In genomic region chr9:136860933-136861873, GRCh38 we compare ENCODE assay signal across 22 cellular contexts. TPM values are rescaled to one million over a fixed set of nuclear protein-coding genes. Genes with fewer than 3 reads are reported as not detected.
DNase-seq lines count a peak whose midpoint lies in the region; ATAC-seq, FAIRE-seq and TF ChIP-seq lines count a peak whose summit lies in the region.
"Had no signal": no experiment of that assay in that cellular context is flagged by ENCODE, and none has a peak within 500 bp of the region (broad histone marks: within the 10 kb centered on the region; RNA-seq: fewer than 3 reads in every experiment).

No MANE protein-coding gene starts in this region.

- no peak overlapping the region for H2AFZ ChIP-seq in endothelial cell of umbilical vein (ENCODE audit: low read depth, low read length)

- H3K27ac Mint-ChIP-seq in CD14-positive monocyte, result peak overlapping the region in 1 of 7 donors; percentile 65
- no peak overlapping the region for H3K27ac Mint-ChIP-seq in Calu3 (ENCODE audit: unreplicated experiment)
- H3K27ac Mint-ChIP-seq: activated CD8-positive, alpha-beta memory T cell treated with anti-CD3 and anti-CD28 coated beads, Interleukin-2, amount 10 ng/mL, durations not matched to agents 7 days and 5 days; stimulated activated memory B cell treated with anti-CD40 and anti-IgM and Interleukin-4, amounts not matched to agents 10 μg/mL and 1 μg/mL and 100 μg/mL, for 72 hours had no signal

- H3K36me3 Mint-ChIP-seq in CD14-positive monocyte (peaks cover 29 to 38% of the 10 kb centered on the region in 2 donors), Calu3 (ENCODE audit: insufficient read depth, unreplicated experiment) (peaks cover 31% of the 10 kb centered on the region)

- no peaks in the 10 kb centered on the region for H3K9me1 ChIP-seq in endothelial cell of umbilical vein (replicated peaks; ENCODE audit: control insufficient read depth, extremely low read depth, insufficient read depth, low read length)

- dilution Hi-C loops in endothelial cell of umbilical vein (cut with MboI; ENCODE audit: extremely low pct_ligation_motif_present, low sequenced_read_pairs), result no loop called here

- FAIRE-seq in endothelial cell of umbilical vein (lab: Jason Lieb, UNC), result no peak
- FAIRE-seq: D721Med, frontal cortex had no signal

- H3K9me3 Mint-ChIP-seq in CD14-positive monocyte (no peaks in the 10 kb centered on the region), Calu3 (ENCODE audit: low read depth, unreplicated experiment) (no peaks in the 10 kb centered on the region)
- H3K9me3 Mint-ChIP-seq: stimulated activated memory B cell treated with anti-CD40 and anti-IgM and Interleukin-4, amounts not matched to agents 10 μg/mL and 1 μg/mL and 100 μg/mL, for 72 hours had no signal

- H3K79me2 ChIP-seq in endothelial cell of umbilical vein (ENCODE audit: control insufficient read depth, insufficient read depth, low read length), result peaks cover 22% of the 10 kb centered on the region

- no TSS peak for BruUV-seq in endothelial cell of umbilical vein (replicated peaks; lab: Mats Ljungman, UMichigan)
- no TSS peak for BruUV-seq in Calu3 (replicated peaks; lab: Mats Ljungman, UMichigan)

- H3K27me3 ChIP-seq in HUES6 (ENCODE audit: control insufficient read depth, insufficient read depth, low read length) (no peaks in the 10 kb centered on the region), endothelial cell of umbilical vein (ENCODE audit: control insufficient read depth in 2 of 2, insufficient read depth in 2 of 2, low read length in 2 of 2) (no peaks in the 10 kb centered on the region), sigmoid colon (no peaks in the 10 kb centered on the region)
- H3K27me3 ChIP-seq: neutrophil, thyroid gland had no signal

- POLR2A ChIA-PET in endothelial cell of umbilical vein (lab: Charles Lee), result no interaction called here

- TF ChIP-seq EP300 in sigmoid colon (IDR thresholded peaks at IDR 0.05), result no peak

- 91 to 95% methylated on average over 22 of the region's 22 CpGs for WGBS in sigmoid colon, 2 donors

- H3K4me1 ChIP-seq in HUES6 (ENCODE audit: control insufficient read depth, insufficient read depth, low read length) (peaks cover 4% of the 10 kb centered on the region; the same call in 1 of the 2 replicates), endothelial cell of umbilical vein (ENCODE audit: control insufficient read depth, extremely low read depth, insufficient read depth, low read length) (peaks cover 6% of the 10 kb centered on the region), sigmoid colon (peaks cover 0 to 38% (median 29%) of the 10 kb centered on the region in 4 donors)

- H3K36me3 ChIP-seq in HUES6 (ENCODE audit: control insufficient read depth, insufficient read depth, low read length), result peaks cover 51% of the 10 kb centered on the region
- peaks cover 8 to 21% of the 10 kb centered on the region in 2 experiments for H3K36me3 ChIP-seq in endothelial cell of umbilical vein (ENCODE audit: control insufficient read depth in 2 of 2, extremely low read depth in 1 of 2, insufficient read depth in 2 of 2, low read length in 2 of 2)
- peaks cover 21 to 40% (median 31%) of the 10 kb centered on the region in 4 donors for H3K36me3 ChIP-seq in sigmoid colon

- DNase-seq in CD14-positive monocyte (ENCODE audit: low spot score) (peak; percentile 45), endothelial cell of umbilical vein (ENCODE audit: low read depth, low spot score) (no peak), sigmoid colon (peak; percentile 61), Calu3 (no peak)
- DNase-seq: activated CD4-positive, alpha-beta T cell treated with anti-CD3 and anti-CD28 coated beads for 4 hours; activated CD8-positive, alpha-beta memory T cell treated with anti-CD3 and anti-CD28 coated beads, Interleukin-2, amount 10 ng/mL, durations not matched to agents 7 days and 5 days; activated effector memory CD4-positive, alpha-beta T cell treated with Interleukin-2 at 50 U/mL for 16 hours; HCEC 1CT; KG1; MV-4-11; NCI-H187 treated with DMSO at 0.1 percent for 48 hours; NCI-H345; thyroid gland had no signal

- H3K4me3 Mint-ChIP-seq in CD14-positive monocyte (no peak overlapping the region), Calu3 (ENCODE audit: low read depth, unreplicated experiment) (no peak overlapping the region)
- H3K4me3 Mint-ChIP-seq: activated CD8-positive, alpha-beta memory T cell treated with anti-CD3 and anti-CD28 coated beads, Interleukin-2, amount 10 ng/mL, durations not matched to agents 7 days and 5 days; stimulated activated memory B cell treated with anti-CD40 and anti-IgM and Interleukin-4, amounts not matched to agents 10 μg/mL and 1 μg/mL and 100 μg/mL, for 72 hours had no signal

- H3K4me1 Mint-ChIP-seq in CD14-positive monocyte (peaks cover 11% of the 10 kb centered on the region), Calu3 (ENCODE audit: low read depth, unreplicated experiment) (no peaks in the 10 kb centered on the region)

- no peaks in the 10 kb centered on the region for H4K20me1 ChIP-seq in endothelial cell of umbilical vein (replicated peaks; ENCODE audit: control insufficient read depth, extremely low read depth, insufficient read depth, low read length)

- TF ChIP-seq POLR2A in endothelial cell of umbilical vein (IDR thresholded peaks at IDR 0.05; ENCODE audit: low read depth, low read length) (no peak), sigmoid colon (IDR thresholded peaks at IDR 0.05) (no peak)

- no peak overlapping the region for H3K27ac ChIP-seq in HUES6 (ENCODE audit: low read depth, low read length)
- no peak overlapping the region for H3K27ac ChIP-seq in endothelial cell of umbilical vein (ENCODE audit: insufficient read depth, low read depth, low read length)
- no peak overlapping the region for H3K27ac ChIP-seq in sigmoid colon
- H3K27ac ChIP-seq: neutrophil, thyroid gland had no signal

- H3K9me3 ChIP-seq in HUES6 (ENCODE audit: control insufficient read depth, insufficient read depth, low read depth, low read length), result no peaks in the 10 kb centered on the region
- H3K9me3 ChIP-seq in endothelial cell of umbilical vein (replicated peaks; ENCODE audit: control insufficient read depth, insufficient read depth, low read length), result no peaks in the 10 kb centered on the region
- H3K9me3 ChIP-seq in sigmoid colon, result no peaks in the 10 kb centered on the region
- H3K9me3 ChIP-seq: neutrophil, thyroid gland had no signal

- H3K9ac ChIP-seq in HUES6 (ENCODE audit: low read length), result peak overlapping the region; percentile 9
- no peak overlapping the region for H3K9ac ChIP-seq in endothelial cell of umbilical vein (replicated peaks; ENCODE audit: extremely low read depth, insufficient read depth, low read length)

- no peak overlapping the region for H3K4me2 ChIP-seq in endothelial cell of umbilical vein (ENCODE audit: insufficient read depth, low read length)

- H3K27me3 Mint-ChIP-seq in CD14-positive monocyte (ENCODE audit: low read depth in 3 of 3), result no peaks in the 10 kb centered on the region
- H3K27me3 Mint-ChIP-seq in Calu3 (ENCODE audit: unreplicated experiment), result no peaks in the 10 kb centered on the region
- H3K27me3 Mint-ChIP-seq: activated CD8-positive, alpha-beta memory T cell treated with anti-CD3 and anti-CD28 coated beads, Interleukin-2, amount 10 ng/mL, durations not matched to agents 7 days and 5 days; stimulated activated memory B cell treated with anti-CD40 and anti-IgM and Interleukin-4, amounts not matched to agents 10 μg/mL and 1 μg/mL and 100 μg/mL, for 72 hours had no signal

- TF ChIP-seq CTCF in CD14-positive monocyte (IDR thresholded peaks at IDR 0.05), result no peak
- TF ChIP-seq CTCF in endothelial cell of umbilical vein (IDR thresholded peaks at IDR 0.05; ENCODE audit: extremely low read depth in 1 of 2, insufficient read depth in 1 of 2, low read depth in 1 of 2, low read length in 2 of 2), result no peak
- TF ChIP-seq CTCF in sigmoid colon (IDR thresholded peaks at IDR 0.05), result no peak
- TF ChIP-seq CTCF in Calu3 (IDR thresholded peaks at IDR 0.05; ENCODE audit: unreplicated experiment), result no peak

- ATAC-seq in HG03135 (IDR thresholded peaks at IDR 0.05; ENCODE audit: unreplicated experiment) (no peak), GM21786 (IDR thresholded peaks at IDR 0.05; ENCODE audit: unreplicated experiment) (no peak)
- ATAC-seq: activated CD8-positive, alpha-beta memory T cell treated with anti-CD3 and anti-CD28 coated beads, Interleukin-2, amount 10 ng/mL, durations not matched to agents 7 days and 5 days; Panc1; SK-N-SH treated with all-trans-retinoic acid at 6 μM for 48 hours; stimulated activated memory B cell treated with anti-CD40 and anti-IgM and Interleukin-4, amounts not matched to agents 10 μg/mL and 1 μg/mL and 100 μg/mL, for 72 hours had no signal

- CTCF ChIA-PET in endothelial cell of umbilical vein (lab: Charles Lee), result interaction anchor here (0.6 kb wide), 2 partner anchors 19 to 25 kb away, joined by 3 read pairs; partner anchors contain the start of genes AJM1 and TRAF2
- CTCF ChIA-PET in Calu3 (lab: Charles Lee), result no interaction called here

- intact Hi-C loops in CD14-positive monocyte (cut with micrococcal nuclease) (no loop called here), endothelial cell of umbilical vein (cut with micrococcal nuclease) (no loop called here), sigmoid colon (cut with DNase I) (no loop called here), Calu3 (cut with micrococcal nuclease; ENCODE audit: unreplicated experiment) (no loop called here)

- H3K4me3 ChIP-seq in HUES6 (ENCODE audit: low read depth, low read length), result no peak overlapping the region
- H3K4me3 ChIP-seq in endothelial cell of umbilical vein (replicated peaks in 1 of 3; ENCODE audit: insufficient read depth in 1 of 3, low read depth in 1 of 3, low read length in 3 of 3), result no peak overlapping the region
- no peak overlapping the region for H3K4me3 ChIP-seq in sigmoid colon
- H3K4me3 ChIP-seq: thyroid gland had no signal

RNA-seq across cellular contexts. Expression of gene EDF1, which starts 4.9 kb away (rescaled TPM):
- polyA plus RNA-seq in CD14-positive monocyte (100 to 1,000 TPM; 245 to 264 TPM), endothelial cell of umbilical vein (411 and 478 TPM in 2 replicates), sigmoid colon (100 to 1,000 TPM; 541 to 755 (median 730) TPM)
- total RNA-seq in endothelial cell of umbilical vein (356 and 388 TPM in 2 replicates), sigmoid colon (100 to 1,000 TPM; 261 to 303 (median 281) TPM), Calu3 (2022) (233 and 238 TPM in 2 replicates)
- 611 and 729 TPM in 2 replicates for polyA plus RNA-seq in endothelial cell of umbilical vein (2011; cell fraction: cytosol; rRNA removed)
- polyA plus RNA-seq in endothelial cell of umbilical vein (2011; cell fraction: nucleus; rRNA removed), result 236 and 342 TPM in 2 replicates
- polyA plus RNA-seq in endothelial cell of umbilical vein (2012), result 409 and 538 TPM in 2 replicates
- polyA minus RNA-seq in endothelial cell of umbilical vein, result 110 and 111 TPM in 2 replicates
- polyA minus RNA-seq in endothelial cell of umbilical vein (2011; cell fraction: cytosol; rRNA and poly(A)+ RNA removed), result 153 TPM
- 25.3 and 64.1 TPM in 2 replicates for polyA minus RNA-seq in endothelial cell of umbilical vein (2011; cell fraction: nucleus; rRNA and poly(A)+ RNA removed)

RNA-seq across cellular contexts. Expression of gene MAMDC4, which starts 9.1 kb away (rescaled TPM):
- polyA plus RNA-seq in CD14-positive monocyte, result under 1 TPM in 1 of 2 donors, not detected in 1; 0.07 TPM
- total RNA-seq in endothelial cell of umbilical vein, result 7.2 and 7.7 TPM in 2 replicates
- polyA plus RNA-seq in endothelial cell of umbilical vein, result 3.6 and 4.7 TPM in 2 replicates
- polyA plus RNA-seq in endothelial cell of umbilical vein (2011; cell fraction: cytosol; rRNA removed), result 0.37 and 0.85 TPM in 2 replicates
- polyA plus RNA-seq in endothelial cell of umbilical vein (2011; cell fraction: nucleus; rRNA removed), result 28.9 and 32.4 TPM in 2 replicates
- polyA plus RNA-seq in endothelial cell of umbilical vein (2012), result 1.9 and 2.1 TPM in 2 replicates
- 0.70 and 1.4 TPM in 2 replicates for polyA minus RNA-seq in endothelial cell of umbilical vein
- polyA minus RNA-seq in endothelial cell of umbilical vein (2011; cell fraction: cytosol; rRNA and poly(A)+ RNA removed), result 0.82 TPM
- 2.6 and 4.9 TPM in 2 replicates for polyA minus RNA-seq in endothelial cell of umbilical vein (2011; cell fraction: nucleus; rRNA and poly(A)+ RNA removed)
- total RNA-seq in sigmoid colon, result 1 to 10 TPM in 2 of 4 donors, under 1 TPM in 2; 0.71 to 2.8 (median 1.8) TPM
- polyA plus RNA-seq in sigmoid colon, result 10 to 100 TPM in 1 of 3 donors, 1 to 10 TPM in 2; 1.6 to 25.3 (median 2.4) TPM
- 3.1 and 3.6 TPM in 2 replicates for total RNA-seq in Calu3 (2022)

RNA-seq across cellular contexts. Expression of gene PHPT1, which starts 12.0 kb away (rescaled TPM):
- polyA plus RNA-seq in CD14-positive monocyte (100 to 1,000 TPM in 1 of 2 donors, 10 to 100 TPM in 1; 94.3 to 163 TPM), endothelial cell of umbilical vein (319 and 376 TPM in 2 replicates), sigmoid colon (100 to 1,000 TPM; 109 to 144 (median 120) TPM)
- total RNA-seq in endothelial cell of umbilical vein (139 and 165 TPM in 2 replicates), sigmoid colon (10 to 100 TPM; 39.0 to 73.1 (median 56.4) TPM), Calu3 (2022) (44.1 and 48.7 TPM in 2 replicates)
- 233 and 272 TPM in 2 replicates for polyA plus RNA-seq in endothelial cell of umbilical vein (2011; cell fraction: cytosol; rRNA removed)
- 126 and 144 TPM in 2 replicates for polyA plus RNA-seq in endothelial cell of umbilical vein (2011; cell fraction: nucleus; rRNA removed)
- polyA plus RNA-seq in endothelial cell of umbilical vein (2012), result 78.8 and 146 TPM in 2 replicates
- 24.8 and 32.3 TPM in 2 replicates for polyA minus RNA-seq in endothelial cell of umbilical vein
- polyA minus RNA-seq in endothelial cell of umbilical vein (2011; cell fraction: cytosol; rRNA and poly(A)+ RNA removed), result 51.2 TPM
- polyA minus RNA-seq in endothelial cell of umbilical vein (2011; cell fraction: nucleus; rRNA and poly(A)+ RNA removed), result 14.3 and 22.6 TPM in 2 replicates

RNA-seq across cellular contexts. Expression of gene AJM1, which starts 18.9 kb away (rescaled TPM):
- polyA plus RNA-seq in CD14-positive monocyte (under 1 TPM; 0.10 to 0.18 TPM), endothelial cell of umbilical vein (0.30 and 0.32 TPM in 2 replicates), sigmoid colon (1 to 10 TPM in 2 of 3 donors, under 1 TPM in 1; 0.46 to 6.7 (median 1.8) TPM)
- total RNA-seq in endothelial cell of umbilical vein (1.3 and 1.7 TPM in 2 replicates), sigmoid colon (1 to 10 TPM in 3 of 4 donors, under 1 TPM in 1; 0.82 to 8.6 (median 5.2) TPM), Calu3 (2022) (2.9 and 3.2 TPM in 2 replicates)
- polyA plus RNA-seq in endothelial cell of umbilical vein (2011; cell fraction: cytosol; rRNA removed), result 0.06 and 0.20 TPM in 2 replicates
- polyA plus RNA-seq in endothelial cell of umbilical vein (2011; cell fraction: nucleus; rRNA removed), result 2.4 and 3.0 TPM in 2 replicates
- polyA plus RNA-seq in endothelial cell of umbilical vein (2012), result 0.44 and 0.67 TPM in 2 replicates
- 0.12 and 0.17 TPM in 2 replicates for polyA minus RNA-seq in endothelial cell of umbilical vein
- polyA minus RNA-seq in endothelial cell of umbilical vein (2011; cell fraction: cytosol; rRNA and poly(A)+ RNA removed), result 2.3 TPM
- polyA minus RNA-seq in endothelial cell of umbilical vein (2011; cell fraction: nucleus; rRNA and poly(A)+ RNA removed), result 0.29 and 0.67 TPM in 2 replicates

RNA-seq across cellular contexts. Expression of gene TRAF2, which starts 25.1 kb away (rescaled TPM):
- polyA plus RNA-seq in CD14-positive monocyte, result 1 to 10 TPM; 1.6 to 2.0 TPM
- 21.5 and 23.1 TPM in 2 replicates for total RNA-seq in endothelial cell of umbilical vein
- polyA plus RNA-seq in endothelial cell of umbilical vein, result 10.3 and 10.9 TPM in 2 replicates
- 10.7 and 13.1 TPM in 2 replicates for polyA plus RNA-seq in endothelial cell of umbilical vein (2011; cell fraction: cytosol; rRNA removed)
- polyA plus RNA-seq in endothelial cell of umbilical vein (2011; cell fraction: nucleus; rRNA removed), result 20.0 and 24.5 TPM in 2 replicates
- polyA plus RNA-seq in endothelial cell of umbilical vein (2012), result 8.2 and 11.4 TPM in 2 replicates
- polyA minus RNA-seq in endothelial cell of umbilical vein, result 8.7 and 10.9 TPM in 2 replicates
- polyA minus RNA-seq in endothelial cell of umbilical vein (2011; cell fraction: cytosol; rRNA and poly(A)+ RNA removed), result 26.5 TPM
- 7.7 and 9.3 TPM in 2 replicates for polyA minus RNA-seq in endothelial cell of umbilical vein (2011; cell fraction: nucleus; rRNA and poly(A)+ RNA removed)
- total RNA-seq in sigmoid colon, result 1 to 10 TPM; 1.8 to 5.5 (median 3.9) TPM
- 10 to 100 TPM; 13.2 to 21.9 (median 13.9) TPM for polyA plus RNA-seq in sigmoid colon
- 47.8 and 50.5 TPM in 2 replicates for total RNA-seq in Calu3 (2022)

Comparison
In these comparisons a context has a peak if more than half of its experiments do, and no peak if none do; other contexts are left out.
1. DNase-seq: peak in CD14-positive monocyte (single experiment) and sigmoid colon (single experiment); none in endothelial cell of umbilical vein (single experiment) and Calu3 (single experiment).